In genomic region chr7:83486536-83486935, GRCh38 we compare ENCODE assay signal across 15 cellular contexts.
DNase-seq lines count a peak whose midpoint lies in the region; ATAC-seq, FAIRE-seq and TF ChIP-seq lines count a peak whose summit lies in the region.
"Had no signal": no experiment of that assay in that cellular context is flagged by ENCODE, and none has a peak within 500 bp of the region (broad histone marks: within the 10 kb centered on the region; RNA-seq: fewer than 3 reads in every experiment).

No MANE protein-coding gene starts in this region.

- H4K20me1 ChIP-seq in GM12878 (ENCODE audit: control insufficient read depth, insufficient read depth) (no peaks in the 10 kb centered on the region), keratinocyte (ENCODE audit: control insufficient read depth, extremely low read depth, insufficient read depth, low read length) (no peaks in the 10 kb centered on the region)

- H3K9me3 ChIP-seq in GM12878 (replicated peaks; ENCODE audit: control insufficient read depth, insufficient read depth, low read length) (no peaks in the 10 kb centered on the region), keratinocyte (ENCODE audit: control insufficient read depth, low read depth, low read length) (no peaks in the 10 kb centered on the region), small intestine (ENCODE audit: control insufficient read depth, low read depth) (no peaks in the 10 kb centered on the region)

- TF ChIP-seq EP300 in Ishikawa (IDR thresholded peaks at IDR 0.05; ENCODE audit: borderline replicate concordance) (no peak), GM12878 (IDR thresholded peaks at IDR 0.05; ENCODE audit: borderline replicate concordance in 1 of 2, control insufficient read depth in 1 of 2, low read depth in 2 of 2, low read length in 2 of 2) (no peak)

- TF ChIP-seq POLR2A in GM12878 (IDR thresholded peaks at IDR 0.05; ENCODE audit: low read depth, low read length), result no peak

- H3K36me3 ChIP-seq in GM12878 (ENCODE audit: control insufficient read depth in 2 of 2, insufficient read depth in 2 of 2, low read length in 1 of 2) (no peaks in the 10 kb centered on the region), keratinocyte (ENCODE audit: control insufficient read depth in 2 of 2, extremely low read depth in 1 of 2, insufficient read depth in 2 of 2, low read length in 2 of 2) (no peaks in the 10 kb centered on the region), small intestine (ENCODE audit: control insufficient read depth in 2 of 2, insufficient read depth in 2 of 2, low read length in 2 of 2) (no peaks in the 10 kb centered on the region)

- H3K9ac ChIP-seq in GM12878 (ENCODE audit: control insufficient read depth, insufficient read depth, low read length) (no peak overlapping the region), keratinocyte (ENCODE audit: control insufficient read depth, extremely low read depth, insufficient read depth, low read length) (no peak overlapping the region)

- intact Hi-C loops in GM12878 (cut with micrococcal nuclease; ENCODE audit: unreplicated experiment), result no loop called here

- RAD21 ChIA-PET in GM12878 (lab: Charles Lee; ENCODE audit: unreplicated experiment), result interaction anchor here (0.7 to 1.9 kb wide), 3 partner anchors 11 to 54 kb away, joined by 3 to 11 read pairs (median 3); no protein-coding TSS in a partner anchor

- SMC1A ChIA-PET in GM12878 (lab: Charles Lee; ENCODE audit: uncharacterized antibody, unreplicated experiment), result interaction anchor here (0.6 to 3.0 kb wide), 8 partner anchors 8 to 75 kb away, joined by 3 to 11 read pairs (median 3); no protein-coding TSS in a partner anchor

- 37% methylated on average over 2 of the region's 2 CpGs for WGBS in GM12878 (ENCODE audit: insufficient coverage, insufficient replicate concordance, low lambda C conversion rate, missing lambda C conversion rate)
- 45 to 70% (median 51%) methylated on average over 2 of the region's 2 CpGs for WGBS in small intestine, 3 donors

- no peak for TF ChIP-seq CTCF in GM12878 (IDR thresholded peaks at IDR 0.05 in 2 of 3, conservative IDR thresholded peaks at IDR 0.05 in 1 of 3; ENCODE audit: control insufficient read depth in 2 of 3, extremely low read depth in 1 of 3, insufficient read depth in 1 of 3, low read depth in 3 of 3, low read length in 3 of 3)
- TF ChIP-seq CTCF in keratinocyte (optimal IDR thresholded peaks at IDR 0.05 in 1 of 3, IDR thresholded peaks at IDR 0.05 in 1 of 3, conservative IDR thresholded peaks at IDR 0.05 in 1 of 3; ENCODE audit: extremely low read depth in 1 of 3, insufficient read depth in 2 of 3, low read length in 3 of 3), result no peak

- dilution Hi-C loops in keratinocyte (cut with MboI; ENCODE audit: extremely low pct_ligation_motif_present, low sequenced_read_pairs), result no loop called here

- H3K4me3 ChIP-seq in GM12878 (no peak overlapping the region), keratinocyte (ENCODE audit: control insufficient read depth in 2 of 3, extremely low read depth in 1 of 3, insufficient read depth in 2 of 3, low read depth in 1 of 3, low read length in 3 of 3) (no peak overlapping the region), small intestine (ENCODE audit: low read depth in 1 of 2, low read length in 2 of 2) (no peak overlapping the region)
- H3K4me3 ChIP-seq: GM23338, PC-9 had no signal

- FAIRE-seq in GM12878 (lab: Jason Lieb, UNC), result no peak
- peak; percentile 90 for FAIRE-seq in keratinocyte (lab: Jason Lieb, UNC)
- FAIRE-seq in small intestine (lab: Jason Lieb, UNC), result no peak
- FAIRE-seq: D721Med had no signal

- CTCF ChIA-PET in GM12878 (lab: Yijun Ruan, JAX), result interaction anchor here (0.6 to 1.8 kb wide), 4 partner anchors 9 to 1234 kb away, joined by 3 to 5 read pairs (median 4); no protein-coding TSS in a partner anchor

- POLR2A ChIA-PET in GM12878 (lab: Charles Lee), result interaction anchor here (0.6 to 1.6 kb wide), 4 partner anchors 11 to 174 kb away, joined by 3 to 5 read pairs (median 4); no protein-coding TSS in a partner anchor

- no peaks in the 10 kb centered on the region; the same call in 1 of the 2 replicates for H3K4me1 ChIP-seq in GM12878 (ENCODE audit: control insufficient read depth, insufficient read depth, low read length)
- H3K4me1 ChIP-seq in keratinocyte (ENCODE audit: control insufficient read depth, extremely low read depth, insufficient read depth, low read length), result peaks cover 28% of the 10 kb centered on the region
- H3K4me1 ChIP-seq in small intestine (ENCODE audit: control insufficient read depth in 2 of 2, insufficient read depth in 1 of 2, low read depth in 1 of 2, low read length in 1 of 2), result no peaks in the 10 kb centered on the region

- no peaks in the 10 kb centered on the region for H3K9me1 ChIP-seq in keratinocyte (ENCODE audit: control insufficient read depth, extremely low read depth, insufficient read depth, low read length)

- TF ChIP-seq RAD21 in Ishikawa (IDR thresholded peaks at IDR 0.05; ENCODE audit: low read depth) (no peak), GM12878 (IDR thresholded peaks at IDR 0.05; ENCODE audit: insufficient read depth, low read depth, low read length) (no peak)

- no peaks in the 10 kb centered on the region for H3K27me3 ChIP-seq in GM12878 (replicated peaks in 1 of 2; ENCODE audit: control insufficient read depth in 2 of 2, insufficient read depth in 2 of 2, low read length in 1 of 2)
- H3K27me3 ChIP-seq in keratinocyte (ENCODE audit: control insufficient read depth, extremely low read depth, insufficient read depth, low read length), result no peaks in the 10 kb centered on the region
- no peaks in the 10 kb centered on the region for H3K27me3 ChIP-seq in small intestine (ENCODE audit: control insufficient read depth in 2 of 2, insufficient read depth in 2 of 2, low read length in 2 of 2)

- H2AFZ ChIP-seq in GM12878 (ENCODE audit: control insufficient read depth, low read depth, low read length) (no peak overlapping the region), keratinocyte (ENCODE audit: control insufficient read depth, low read length) (no peak overlapping the region)
- H2AFZ ChIP-seq: GM23338, PC-9 had no signal

- DNase-seq in DMS79 (lab: John Stamatoyannopoulos, UW), result peak; percentile 81
- no peak for DNase-seq in GM12878 (ENCODE audit: low read depth, low spot score)
- DNase-seq in keratinocyte (ENCODE audit: low read depth, low spot score), result peak; percentile 38
- DNase-seq in T-helper 9 cell, result no peak
- DNase-seq in small intestine, result no peak
- DNase-seq: KG1, NCI-H1105, NCI-H446 treated with DMSO at 0.1 percent for 48 hours, NCI-H526 treated with DMSO at 0.1 percent for 48 hours had no signal

- in situ Hi-C loops in GM12878 (cut with MboI), result no loop called here

- no peak overlapping the region for H3K4me2 ChIP-seq in GM12878 (ENCODE audit: control insufficient read depth, insufficient read depth)
- peak overlapping the region; percentile 67 for H3K4me2 ChIP-seq in keratinocyte (ENCODE audit: control insufficient read depth, extremely low read depth, insufficient read depth, low read depth, low read length)
- H3K4me2 ChIP-seq: GM23338, PC-9 had no signal

- H3K79me2 ChIP-seq in GM12878 (ENCODE audit: control insufficient read depth, insufficient read depth, low read length) (no peaks in the 10 kb centered on the region), keratinocyte (ENCODE audit: control insufficient read depth, insufficient read depth, low read length) (no peaks in the 10 kb centered on the region)

- BruUV-seq in GM12878 (replicated peaks; lab: Mats Ljungman, UMichigan), result no TSS peak

- H3K27ac ChIP-seq in GM12878 (ENCODE audit: control insufficient read depth, insufficient read depth), result no peak overlapping the region
- no peak overlapping the region for H3K27ac ChIP-seq in keratinocyte (ENCODE audit: control insufficient read depth, insufficient read depth, low read length)
- H3K27ac ChIP-seq in small intestine (ENCODE audit: low read depth in 1 of 2, low read length in 1 of 2), result no peak overlapping the region
- H3K27ac ChIP-seq: HL-60, PC-9 had no signal

- peak; percentile 15; the same call in 1 of the 3 replicates for ATAC-seq in GM12878
- no peak for ATAC-seq in GM19395 (IDR thresholded peaks at IDR 0.05; ENCODE audit: unreplicated experiment)
- ATAC-seq: GM23338 had no signal

TF ChIP-seq in Ishikawa, 13 proteins besides CTCF, POLR2A, EP300 and RAD21 (continues in another document):
- TF ChIP-seq NFIC (IDR thresholded peaks at IDR 0.05) (peak; percentile 42; the same call in 1 of the 2 replicates), TCF12 (IDR thresholded peaks at IDR 0.05; ENCODE audit: low read depth) (no peak), CEBPB (IDR thresholded peaks at IDR 0.05) (0 out of 2 replicates have a peak, but pooled peaks have one; percentile 32)

TF ChIP-seq in GM12878, 131 proteins besides CTCF, POLR2A, EP300 and RAD21:
- TF ChIP-seq PML (IDR thresholded peaks at IDR 0.05; ENCODE audit: low read length), result no peak
- no peak for TF ChIP-seq ETV6 (conservative IDR thresholded peaks at IDR 0.05 in 1 of 2, IDR thresholded peaks at IDR 0.05 in 1 of 2; ENCODE audit: borderline replicate concordance in 1 of 2, low read depth in 1 of 2)
- 0 out of 2 replicates have a peak, but pooled peaks have one; percentile 24 for TF ChIP-seq NFIC (IDR thresholded peaks at IDR 0.05; ENCODE audit: low read depth, low read length)
- TF ChIP-seq SMC3 (IDR thresholded peaks at IDR 0.05; ENCODE audit: borderline replicate concordance, low read length), result no peak
- no peak for TF ChIP-seq POU2F2 (IDR thresholded peaks at IDR 0.05; ENCODE audit: borderline replicate concordance, low read depth, low read length)

Comparison
In these comparisons a context has a peak if more than half of its experiments do, and no peak if none do; other contexts are left out.
1. DNase-seq: peak in DMS79 (single experiment) and keratinocyte (single experiment); none in GM12878 (single experiment), T-helper 9 cell (single experiment) and small intestine (single experiment).